ENCODE assay signal across 23 cellular contexts in the genomic region with DNA sequence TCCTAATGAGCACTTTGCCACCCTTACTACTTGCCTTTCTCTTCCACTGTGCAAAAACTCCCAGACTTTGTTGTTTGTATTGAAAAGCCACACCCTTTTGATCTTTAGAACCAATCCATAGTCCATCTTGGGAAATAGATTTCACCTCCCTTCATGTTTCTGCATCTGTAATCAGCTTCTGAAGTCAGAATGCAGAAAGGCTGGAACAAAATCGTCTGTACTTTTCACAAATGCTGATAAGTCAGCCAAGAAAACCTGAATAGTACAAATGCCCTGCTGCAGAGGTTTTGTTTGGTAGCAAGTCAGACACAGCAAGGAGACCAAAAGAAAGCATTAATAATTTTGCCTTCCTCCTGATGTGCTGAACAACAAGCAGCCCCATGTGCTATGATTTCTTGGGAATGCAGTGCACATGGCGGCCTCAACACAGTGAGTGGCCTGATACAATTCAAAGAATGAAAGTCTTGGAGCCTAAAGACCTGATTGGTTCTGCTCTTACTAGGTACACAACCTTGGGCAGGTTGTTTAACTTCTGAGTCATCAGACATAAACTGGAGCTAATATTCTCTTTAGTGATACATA. TPM values are rescaled to one million over a fixed set of nuclear protein-coding genes. Genes with fewer than 3 reads are reported as not detected.
"Had no signal": no experiment of that assay in that cellular context is flagged by ENCODE, and none has a peak within 500 bp of the region (broad histone marks: within the 10 kb centered on the region; RNA-seq: fewer than 3 reads in every experiment).

No MANE protein-coding gene starts in this region.

- H3K27me3 ChIP-seq: breast epithelium, right atrium auricular region, thyroid gland had no signal

- H3K36me3 ChIP-seq: breast epithelium, heart right ventricle, left ventricle myocardium inferior, right atrium auricular region, thyroid gland, WERI-Rb-1 had no signal

- H3K4me3 Mint-ChIP-seq: activated naive CD8-positive, alpha-beta T cell treated with anti-CD3 and anti-CD28 coated beads for 36 hours; activated T-cell treated with anti-CD3 and anti-CD28 coated beads, Interleukin-2, amount 50 U/mL, for 24 hours; mesothelial cell of epicardium; natural killer cell; stimulated activated naive CD8-positive, alpha-beta T cell treated with anti-CD3 and anti-CD28 coated beads, Interleukin-15, Interleukin-2, amounts not matched to agents 100 ng/mL and 50 ng/mL, for 24 hours had no signal

- H3K4me3 ChIP-seq: breast epithelium, heart right ventricle, left ventricle myocardium inferior, right atrium auricular region, thyroid gland had no signal

- H3K9me3 Mint-ChIP-seq: activated naive CD8-positive, alpha-beta T cell treated with anti-CD3 and anti-CD28 coated beads for 36 hours; activated T-cell treated with anti-CD3 and anti-CD28 coated beads, Interleukin-2, amount 50 U/mL, for 24 hours; activated T-helper 2 cell treated with anti-CD3 and anti-CD28 coated beads, Interferon-gamma antibody, Interleukin-2, Interleukin-4, amounts not matched to agents 10 μg/mL and 5 μg/mL and 100 μg/mL, durations not matched to agents 14 hours and 24 hours and 36 hours; mesothelial cell of epicardium; natural killer cell; stimulated activated naive CD8-positive, alpha-beta T cell treated with anti-CD3 and anti-CD28 coated beads, Interleukin-15, Interleukin-2, amounts not matched to agents 100 ng/mL and 50 ng/mL, for 24 hours had no signal

- H3K36me3 Mint-ChIP-seq: activated naive CD8-positive, alpha-beta T cell treated with anti-CD3 and anti-CD28 coated beads for 36 hours; mesothelial cell of epicardium; natural killer cell had no signal

- H3K27me3 Mint-ChIP-seq: progenitor cell of endocrine pancreas had no signal

- H3K9me3 ChIP-seq: breast epithelium, heart right ventricle, left ventricle myocardium inferior, right atrium auricular region, thyroid gland had no signal

- H3K4me1 Mint-ChIP-seq: activated naive CD8-positive, alpha-beta T cell treated with anti-CD3 and anti-CD28 coated beads for 36 hours; natural killer cell had no signal

- DNase-seq: activated naive CD4-positive, alpha-beta T cell treated with Interleukin-2 at 50 U/mL for 16 hours; activated naive CD8-positive, alpha-beta T cell treated with anti-CD3 and anti-CD28 coated beads for 36 hours; activated T-cell treated with anti-CD3 and anti-CD28 coated beads, Interleukin-2, amount 50 U/mL, for 24 hours; cortex of kidney; heart right ventricle; kidney; left ventricle myocardium inferior; mammary epithelial cell; natural killer cell; stimulated activated CD4-positive, alpha-beta T cell treated with anti-CD3 and anti-CD28 coated beads, Interleukin-12 subunit alpha, Interleukin-12 subunit beta, amount 100 ng/mL, for 4 hours; stimulated activated CD4-positive, alpha-beta T cell treated with anti-CD3 and anti-CD28 coated beads, Interleukin-4, amount 100 ng/mL, for 4 hours; substantia nigra; thyroid gland; WERI-Rb-1 had no signal

- ATAC-seq: heart right ventricle, natural killer cell had no signal

- H3K27ac Mint-ChIP-seq: activated naive CD8-positive, alpha-beta T cell treated with anti-CD3 and anti-CD28 coated beads for 36 hours; activated T-cell treated with anti-CD3 and anti-CD28 coated beads, Interleukin-2, amount 50 U/mL, for 24 hours; activated T-helper 2 cell treated with anti-CD3 and anti-CD28 coated beads, Interferon-gamma antibody, Interleukin-2, Interleukin-4, amounts not matched to agents 10 μg/mL and 5 μg/mL and 100 μg/mL, durations not matched to agents 14 hours and 24 hours and 36 hours; mesothelial cell of epicardium; natural killer cell; progenitor cell of endocrine pancreas; stimulated activated naive CD8-positive, alpha-beta T cell treated with anti-CD3 and anti-CD28 coated beads, Interleukin-15, Interleukin-2, amounts not matched to agents 100 ng/mL and 50 ng/mL, for 24 hours had no signal

- H3K27ac ChIP-seq: breast epithelium, epithelial cell of prostate, heart right ventricle, left ventricle myocardium inferior, right atrium auricular region, thyroid gland, WERI-Rb-1 had no signal

- H3K4me1 ChIP-seq: breast epithelium, heart right ventricle, left ventricle myocardium inferior, right atrium auricular region, thyroid gland had no signal

RNA-seq across cellular contexts. Expression of a gene that starts 59.2 kb away (rescaled TPM):
- total RNA-seq: activated naive CD8-positive, alpha-beta T cell treated with anti-CD3 and anti-CD28 coated beads for 36 hours; activated T-helper 2 cell treated with anti-CD3 and anti-CD28 coated beads, Interferon-gamma antibody, Interleukin-2, Interleukin-4, amounts not matched to agents 10 μg/mL and 5 μg/mL and 100 μg/mL, durations not matched to agents 14 hours and 24 hours and 36 hours; natural killer cell; osteocyte; T-helper 2 cell treated with Interferon-gamma antibody and Interleukin-4, amounts not matched to agents 100 ng/mL and 5 ng/mL, for 36 hours had no signal
